In the genomic region with DNA sequence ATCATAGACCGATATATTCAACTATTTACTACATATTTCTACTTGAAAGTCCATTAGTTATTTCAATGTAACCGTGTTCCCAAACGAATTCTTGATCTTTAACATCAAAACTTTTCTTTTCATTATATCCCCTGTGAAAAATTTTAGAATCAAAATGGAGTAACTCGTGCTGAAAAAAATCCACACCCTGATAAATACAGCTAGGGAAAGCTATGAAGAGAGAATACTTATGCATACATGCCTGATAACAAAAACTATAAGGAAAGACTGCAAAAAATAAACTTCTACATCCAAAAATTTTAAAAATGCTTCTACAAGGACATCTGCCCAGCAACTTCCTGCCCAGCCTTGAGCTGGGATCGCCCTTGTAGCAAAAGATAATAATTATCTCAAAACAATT, we compare ENCODE assay signal across 11 cellular contexts.
"Had no signal": no experiment of that assay in that cellular context is flagged by ENCODE, and none has a peak within 500 bp of the region (broad histone marks: within the 10 kb centered on the region; RNA-seq: fewer than 3 reads in every experiment).

No MANE protein-coding gene starts in this region.

- H3K9me3 ChIP-seq: HAP-1 had no signal

- H3K4me3 ChIP-seq: GM23248, GM23338, HAP-1 had no signal

- H3K27ac ChIP-seq: GM23248 had no signal

- H3K9ac ChIP-seq: GM23248 had no signal

- H3K4me2 ChIP-seq: GM23338 had no signal

- H3K36me3 ChIP-seq: HAP-1 had no signal

- H3K4me1 ChIP-seq: HAP-1 had no signal

- H2AFZ ChIP-seq: GM23248, GM23338 had no signal

- ATAC-seq: GM23338, HCT116 had no signal

- DNase-seq: GM23248, GOT3, H7, H9, HCEC 1CT, HFFc6 had no signal

- FAIRE-seq: H1, H54 had no signal
